1 cellular context compared by ENCODE assay signal in genomic region chr1:206932271-206932670, GRCh38.
TF ChIP-seq lines count a peak whose summit lies in the region.

No MANE protein-coding gene starts in this region.

TF ChIP-seq in K562, 482 proteins besides CTCF, POLR2A, EP300 and RAD21:
- TF ChIP-seq, protein P1, sequence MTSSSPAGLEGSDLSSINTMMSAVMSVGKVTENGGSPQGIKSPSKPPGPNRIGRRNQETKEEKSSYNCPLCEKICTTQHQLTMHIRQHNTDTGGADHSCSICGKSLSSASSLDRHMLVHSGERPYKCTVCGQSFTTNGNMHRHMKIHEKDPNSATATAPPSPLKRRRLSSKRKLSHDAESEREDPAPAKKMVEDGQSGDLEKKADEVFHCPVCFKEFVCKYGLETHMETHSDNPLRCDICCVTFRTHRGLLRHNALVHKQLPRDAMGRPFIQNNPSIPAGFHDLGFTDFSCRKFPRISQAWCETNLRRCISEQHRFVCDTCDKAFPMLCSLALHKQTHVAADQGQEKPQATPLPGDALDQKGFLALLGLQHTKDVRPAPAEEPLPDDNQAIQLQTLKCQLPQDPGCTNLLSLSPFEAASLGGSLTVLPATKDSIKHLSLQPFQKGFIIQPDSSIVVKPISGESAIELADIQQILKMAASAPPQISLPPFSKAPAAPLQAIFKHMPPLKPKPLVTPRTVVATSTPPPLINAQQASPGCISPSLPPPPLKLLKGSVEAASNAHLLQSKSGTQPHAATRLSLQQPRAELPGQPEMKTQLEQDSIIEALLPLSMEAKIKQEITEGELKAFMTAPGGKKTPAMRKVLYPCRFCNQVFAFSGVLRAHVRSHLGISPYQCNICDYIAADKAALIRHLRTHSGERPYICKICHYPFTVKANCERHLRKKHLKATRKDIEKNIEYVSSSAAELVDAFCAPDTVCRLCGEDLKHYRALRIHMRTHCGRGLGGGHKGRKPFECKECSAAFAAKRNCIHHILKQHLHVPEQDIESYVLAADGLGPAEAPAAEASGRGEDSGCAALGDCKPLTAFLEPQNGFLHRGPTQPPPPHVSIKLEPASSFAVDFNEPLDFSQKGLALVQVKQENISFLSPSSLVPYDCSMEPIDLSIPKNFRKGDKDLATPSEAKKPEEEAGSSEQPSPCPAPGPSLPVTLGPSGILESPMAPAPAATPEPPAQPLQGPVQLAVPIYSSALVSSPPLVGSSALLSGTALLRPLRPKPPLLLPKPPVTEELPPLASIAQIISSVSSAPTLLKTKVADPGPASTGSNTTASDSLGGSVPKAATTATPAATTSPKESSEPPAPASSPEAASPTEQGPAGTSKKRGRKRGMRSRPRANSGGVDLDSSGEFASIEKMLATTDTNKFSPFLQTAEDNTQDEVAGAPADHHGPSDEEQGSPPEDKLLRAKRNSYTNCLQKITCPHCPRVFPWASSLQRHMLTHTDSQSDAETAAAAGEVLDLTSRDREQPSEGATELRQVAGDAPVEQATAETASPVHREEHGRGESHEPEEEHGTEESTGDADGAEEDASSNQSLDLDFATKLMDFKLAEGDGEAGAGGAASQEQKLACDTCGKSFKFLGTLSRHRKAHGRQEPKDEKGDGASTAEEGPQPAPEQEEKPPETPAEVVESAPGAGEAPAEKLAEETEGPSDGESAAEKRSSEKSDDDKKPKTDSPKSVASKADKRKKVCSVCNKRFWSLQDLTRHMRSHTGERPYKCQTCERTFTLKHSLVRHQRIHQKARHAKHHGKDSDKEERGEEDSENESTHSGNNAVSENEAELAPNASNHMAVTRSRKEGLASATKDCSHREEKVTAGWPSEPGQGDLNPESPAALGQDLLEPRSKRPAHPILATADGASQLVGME (CRISPR knock-in tag; IDR thresholded peaks at IDR 0.05), result 0 out of 2 replicates have a peak, but pooled peaks have one; percentile 19
- no peak for TF ChIP-seq JUN (IDR thresholded peaks at IDR 0.05; ENCODE audit: borderline replicate concordance, low read depth, low read length)
- TF ChIP-seq JUN (CRISPR knock-in tag; IDR thresholded peaks at IDR 0.05; ENCODE audit: borderline replicate concordance), result 0 out of 2 replicates have a peak, but pooled peaks have one; percentile 38
- TF ChIP-seq, protein P2, sequence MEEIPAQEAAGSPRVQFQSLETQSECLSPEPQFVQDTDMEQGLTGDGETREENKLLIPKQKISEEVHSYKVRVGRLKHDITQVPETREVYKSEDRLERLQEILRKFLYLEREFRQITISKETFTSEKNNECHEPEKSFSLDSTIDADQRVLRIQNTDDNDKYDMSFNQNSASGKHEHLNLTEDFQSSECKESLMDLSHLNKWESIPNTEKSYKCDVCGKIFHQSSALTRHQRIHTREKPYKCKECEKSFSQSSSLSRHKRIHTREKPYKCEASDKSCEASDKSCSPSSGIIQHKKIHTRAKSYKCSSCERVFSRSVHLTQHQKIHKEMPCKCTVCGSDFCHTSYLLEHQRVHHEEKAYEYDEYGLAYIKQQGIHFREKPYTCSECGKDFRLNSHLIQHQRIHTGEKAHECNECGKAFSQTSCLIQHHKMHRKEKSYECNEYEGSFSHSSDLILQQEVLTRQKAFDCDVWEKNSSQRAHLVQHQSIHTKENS (CRISPR knock-in tag; IDR thresholded peaks at IDR 0.05), result no peak
TF ChIP-seq in K562: peak in this region for 2.
